Comparison of ENCODE assay signal across 12 cellular contexts in genomic region chr12:27161458-27162228, GRCh38.
DNase-seq lines count a peak whose midpoint lies in the region; ATAC-seq and TF ChIP-seq lines count a peak whose summit lies in the region.
"Had no signal": no experiment of that assay in that cellular context is flagged by ENCODE, and none has a peak within 500 bp of the region (broad histone marks: within the 10 kb centered on the region; RNA-seq: fewer than 3 reads in every experiment).

No MANE protein-coding gene starts in this region.

- no peaks in the 10 kb centered on the region for H3K36me3 ChIP-seq in esophagus squamous epithelium
- H3K36me3 ChIP-seq: BLaER1 had no signal

- H3K9me3 ChIP-seq in esophagus squamous epithelium = no peaks in the 10 kb centered on the region
- H3K9me3 ChIP-seq: BLaER1 had no signal

- no peaks in the 10 kb centered on the region for H3K4me1 ChIP-seq in esophagus squamous epithelium
- H3K4me1 ChIP-seq: BLaER1 had no signal

- H3K36me3 Mint-ChIP-seq in activated naive CD4-positive, alpha-beta T cell treated with anti-CD3 and anti-CD28 coated beads, Interleukin-2, amount 50 U/mL, for 72 hours = no peaks in the 10 kb centered on the region

- no peak overlapping the region for H3K27ac Mint-ChIP-seq in activated naive CD4-positive, alpha-beta T cell treated with anti-CD3 and anti-CD28 coated beads, Interleukin-2, amount 50 U/mL, for 72 hours
- H3K27ac Mint-ChIP-seq: dendritic cell treated with granulocyte-macrophage colony-stimulating factor and Interleukin-4, amounts not matched to agents 40 ng/mL and 50 ng/mL, for 4 days had no signal

- 76 to 81% methylated on average over 8 of the region's 8 CpGs for WGBS in esophagus squamous epithelium, 2 donors

- no peaks in the 10 kb centered on the region for H3K27me3 ChIP-seq in esophagus squamous epithelium
- H3K27me3 ChIP-seq: BLaER1 had no signal

- TF ChIP-seq POLR2A in esophagus squamous epithelium (IDR thresholded peaks at IDR 0.05) = no peak

- intact Hi-C loops in esophagus squamous epithelium (cut with DNase I) = no loop called here

- ATAC-seq in GM21360 (IDR thresholded peaks at IDR 0.05; ENCODE audit: unreplicated experiment) (peak; percentile 58), HG03175 (IDR thresholded peaks at IDR 0.05; ENCODE audit: unreplicated experiment) (peak; percentile 61)
- ATAC-seq in activated naive CD4-positive, alpha-beta T cell treated with anti-CD3 and anti-CD28 coated beads, Interleukin-2, amount 50 U/mL, for 72 hours = no peak

- H3K27ac ChIP-seq in esophagus squamous epithelium = no peak overlapping the region
- H3K27ac ChIP-seq: BLaER1, VCaP had no signal

- DNase-seq in GM10266 (ENCODE audit: extremely low spot score) = peak; percentile 16
- DNase-seq in dermis blood vessel endothelial cell = peak; percentile 26
- DNase-seq in kidney glomerular epithelial cell (lab: John Stamatoyannopoulos, UW) = no peak
- DNase-seq in activated naive CD4-positive, alpha-beta T cell treated with anti-CD3 and anti-CD28 coated beads, Interleukin-2, amount 50 U/mL, for 72 hours (ENCODE audit: low spot score in 2 of 2) = no peak
- DNase-seq in esophagus squamous epithelium (lab: John Stamatoyannopoulos, UW) = no peak
- no peak for DNase-seq in activated naive CD4-positive, alpha-beta T cell treated with Interleukin-2 at 50 U/mL for 16 hours
- DNase-seq: hippocampal formation had no signal

- H3K9me3 Mint-ChIP-seq in activated naive CD4-positive, alpha-beta T cell treated with anti-CD3 and anti-CD28 coated beads, Interleukin-2, amount 50 U/mL, for 72 hours = peaks cover 0 to 8% of the 10 kb centered on the region in 2 donors
- H3K9me3 Mint-ChIP-seq: dendritic cell treated with granulocyte-macrophage colony-stimulating factor and Interleukin-4, amounts not matched to agents 40 ng/mL and 50 ng/mL, for 4 days had no signal

- H3K4me3 ChIP-seq in esophagus squamous epithelium = no peak overlapping the region
- H3K4me3 ChIP-seq: BLaER1 had no signal

- TF ChIP-seq CTCF in GM10266 (IDR thresholded peaks at IDR 0.05; ENCODE audit: control insufficient read depth, insufficient read depth, low read depth, missing control alignments) (no peak), esophagus squamous epithelium (IDR thresholded peaks at IDR 0.05) (no peak)

Comparison
In these comparisons a context has a peak if more than half of its experiments do, and no peak if none do; other contexts are left out.
1. DNase-seq: peak in GM10266 (single experiment) and dermis blood vessel endothelial cell (single experiment); none in kidney glomerular epithelial cell (single experiment), activated naive CD4-positive, alpha-beta T cell treated with anti-CD3 and anti-CD28 coated beads, Interleukin-2, amount 50 U/mL, for 72 hours (0 of 2), esophagus squamous epithelium (single experiment) and activated naive CD4-positive, alpha-beta T cell treated with Interleukin-2 at 50 U/mL for 16 hours (single experiment).
2. ATAC-seq: peak in GM21360 (single experiment) and HG03175 (single experiment); none in activated naive CD4-positive, alpha-beta T cell treated with anti-CD3 and anti-CD28 coated beads, Interleukin-2, amount 50 U/mL, for 72 hours (0 of 2).